9 cellular contexts compared by ENCODE assay signal in genomic region chr14:55128386-55129085, GRCh38. TPM values are rescaled to one million over a fixed set of nuclear protein-coding genes. Genes with fewer than 3 reads are reported as not detected.
DNase-seq lines count a peak whose midpoint lies in the region; ATAC-seq and TF ChIP-seq lines count a peak whose summit lies in the region.
"Had no signal": no experiment of that assay in that cellular context is flagged by ENCODE, and none has a peak within 500 bp of the region (broad histone marks: within the 10 kb centered on the region; RNA-seq: fewer than 3 reads in every experiment).

No MANE protein-coding gene starts in this region.

- peaks cover 72% of the 10 kb centered on the region for H3K27me3 Mint-ChIP-seq in nephron (ENCODE audit: low read depth)

- H3K36me3 ChIP-seq in BJ (ENCODE audit: control insufficient read depth, insufficient read depth, low read length) (no peaks in the 10 kb centered on the region), MM.1S (replicated peaks; ENCODE audit: insufficient read depth, low read length) (no peaks in the 10 kb centered on the region)
- H3K36me3 ChIP-seq in effector memory CD4-positive, alpha-beta T cell (ENCODE audit: control insufficient read depth, insufficient read depth, low read length), result peaks cover 2% of the 10 kb centered on the region

- CTCF ChIA-PET in BJ (lab: Yijun Ruan, JAX), result interaction anchor here (1.8 to 1.9 kb wide), 2 partner anchors 25 to 36 kb away, joined by 6 to 8 read pairs; no protein-coding TSS in a partner anchor

- H3K9me3 Mint-ChIP-seq in nephron, result no peaks in the 10 kb centered on the region

- H3K4me1 Mint-ChIP-seq in nephron, result peaks cover 26% of the 10 kb centered on the region

- no peaks in the 10 kb centered on the region for H3K9me3 ChIP-seq in MM.1S (replicated peaks; ENCODE audit: insufficient read depth, low read length)
- H3K9me3 ChIP-seq in effector memory CD4-positive, alpha-beta T cell (ENCODE audit: control insufficient read depth, low read length), result no peaks in the 10 kb centered on the region

- H4K20me1 ChIP-seq in MM.1S (ENCODE audit: insufficient read depth, low read length), result no peaks in the 10 kb centered on the region

- H3F3A ChIP-seq in MM.1S (ENCODE audit: insufficient read depth, low read length), result no peaks in the 10 kb centered on the region

- H3K79me2 ChIP-seq in MM.1S (ENCODE audit: low read length), result no peaks in the 10 kb centered on the region

- H3K36me3 Mint-ChIP-seq in nephron (ENCODE audit: low read depth), result no peaks in the 10 kb centered on the region

- TF ChIP-seq CTCF in BJ (IDR thresholded peaks at IDR 0.05; ENCODE audit: insufficient read depth, low read depth, low read length), result no peak
- no peak for TF ChIP-seq CTCF in MM.1S (IDR thresholded peaks at IDR 0.05; ENCODE audit: low read length)
- no peak for TF ChIP-seq CTCF in nephron (IDR thresholded peaks at IDR 0.05; ENCODE audit: unreplicated experiment in 3 of 3)

- DNase-seq in BJ (ENCODE audit: low read depth), result no peak
- DNase-seq in MM.1S, result no peak
- no peak for DNase-seq in effector memory CD4-positive, alpha-beta T cell
- DNase-seq in activated effector memory CD4-positive, alpha-beta T cell treated with anti-CD3 and anti-CD28 coated beads, Interleukin-2, amount 50 U/mL, for 16 hours, result no peak
- DNase-seq: NCI-H2227 treated with DMSO at 0.1 percent for 48 hours had no signal

- H3K4me1 ChIP-seq in MM.1S (ENCODE audit: low read length), result no peaks in the 10 kb centered on the region
- H3K4me1 ChIP-seq in effector memory CD4-positive, alpha-beta T cell (ENCODE audit: control insufficient read depth, insufficient read depth, low read length, poor library complexity, severe bottlenecking), result peaks cover 8% of the 10 kb centered on the region

- POLR2A ChIA-PET in BJ (lab: Charles Lee), result no interaction called here

- H3K4me3 ChIP-seq in BJ (ENCODE audit: low read depth, low read length) (peak overlapping the region; percentile 83), MM.1S (ENCODE audit: low read length) (peak overlapping the region; percentile 34; the same call in 1 of the 2 replicates)
- peak overlapping the region; percentile 69 for H3K4me3 ChIP-seq in effector memory CD4-positive, alpha-beta T cell (ENCODE audit: insufficient read depth, low read depth, low read length, poor library complexity, severe bottlenecking)

- H3K27ac ChIP-seq in MM.1S (ENCODE audit: low read length), result no peak overlapping the region
- H3K27ac ChIP-seq in effector memory CD4-positive, alpha-beta T cell (ENCODE audit: insufficient read depth, low read length, poor library complexity, severe bottlenecking), result peak overlapping the region; percentile 64

- no peaks in the 10 kb centered on the region for H3K9me2 ChIP-seq in MM.1S (replicated peaks; ENCODE audit: insufficient read depth, low read length)

- no peak overlapping the region for H3K9ac ChIP-seq in MM.1S (ENCODE audit: low read length)

- ATAC-seq in GM18907 (IDR thresholded peaks at IDR 0.05; ENCODE audit: unreplicated experiment), result no peak
- ATAC-seq in GM18873 (IDR thresholded peaks at IDR 0.05; ENCODE audit: low FRiP score, unreplicated experiment), result no peak
- ATAC-seq in GM19035 (IDR thresholded peaks at IDR 0.05; ENCODE audit: unreplicated experiment), result no peak

- H3K27ac Mint-ChIP-seq in nephron, result no peak overlapping the region

- peak overlapping the region; percentile 27; the same call in 1 of the 2 replicates for H3K4me2 ChIP-seq in MM.1S (ENCODE audit: low read depth, low read length)

- 0 out of 2 replicates have a peak overlapping the region, but pooled peaks have one; percentile 38 for H2AFZ ChIP-seq in MM.1S (ENCODE audit: low read length)

- no peaks in the 10 kb centered on the region for H3K27me3 ChIP-seq in BJ (ENCODE audit: control insufficient read depth, insufficient read depth, low read length)
- no peaks in the 10 kb centered on the region for H3K27me3 ChIP-seq in MM.1S (replicated peaks; ENCODE audit: insufficient read depth, low read length)
- peaks cover 3% of the 10 kb centered on the region for H3K27me3 ChIP-seq in effector memory CD4-positive, alpha-beta T cell (replicated peaks; ENCODE audit: control insufficient read depth, insufficient read depth, low read length, poor library complexity, severe bottlenecking)

- peak overlapping the region; percentile 83 to 87 (median 83) for H3K4me3 Mint-ChIP-seq in nephron

RNA-seq across cellular contexts. Expression of gene LGALS3, which starts 0.5 kb away (rescaled TPM):
- 182 and 197 TPM in 2 replicates for polyA plus RNA-seq in BJ (2011; rRNA removed)
- 35.8 and 47.8 TPM in 2 replicates for polyA minus RNA-seq in BJ (2011; rRNA and poly(A)+ RNA removed)
